ENCODE assay signal across 1 cellular context in genomic region chr20:8809107-8809953, GRCh38.
A peak's percentile ranks its signal among the peaks of the same experiment; 100 is the strongest.
TF ChIP-seq lines count a peak whose summit lies in the region.

No MANE protein-coding gene starts in this region.

TF ChIP-seq in HepG2, 621 proteins besides CTCF, POLR2A, EP300 and RAD21 (continued from another document and continues in another):
- TF ChIP-seq SNAPC4 (CRISPR knock-in tag; IDR thresholded peaks at IDR 0.05) (no peak), MED8 (CRISPR knock-in tag; IDR thresholded peaks at IDR 0.05; ENCODE audit: insufficient replicate concordance) (no peak), TBL1XR1 (IDR thresholded peaks at IDR 0.05; ENCODE audit: borderline replicate concordance, low read length, partially characterized antibody) (no peak), YEATS4 (CRISPR knock-in tag; IDR thresholded peaks at IDR 0.05; ENCODE audit: borderline replicate concordance) (peak; percentile 62), ZNF782 (CRISPR knock-in tag; IDR thresholded peaks at IDR 0.05; ENCODE audit: borderline replicate concordance) (peak; percentile 12; the same call in 1 of the 2 replicates), DR1 (CRISPR knock-in tag; IDR thresholded peaks at IDR 0.05) (no peak), MXD1 (CRISPR knock-in tag; IDR thresholded peaks at IDR 0.05) (no peak), ZBTB38 (CRISPR knock-in tag; IDR thresholded peaks at IDR 0.05) (peak; percentile 74), ZNF367 (CRISPR knock-in tag; IDR thresholded peaks at IDR 0.05; ENCODE audit: borderline replicate concordance) (no peak), KDM1A (CRISPR knock-in tag; IDR thresholded peaks at IDR 0.05) (peak; percentile 7; the same call in 1 of the 2 replicates), ZNF768 (CRISPR knock-in tag; IDR thresholded peaks at IDR 0.05) (no peak), NFYB (CRISPR knock-in tag; IDR thresholded peaks at IDR 0.05) (no peak), ZFP36L2 (CRISPR knock-in tag; IDR thresholded peaks at IDR 0.05) (no peak), MLX (CRISPR knock-in tag; IDR thresholded peaks at IDR 0.05) (no peak), TP53 (CRISPR knock-in tag; conservative IDR thresholded peaks at IDR 0.05) (no peak), ZNF747 (CRISPR knock-in tag; IDR thresholded peaks at IDR 0.05; ENCODE audit: borderline replicate concordance) (peak; percentile 80; the same call in 1 of the 2 replicates), ZFP1 (CRISPR knock-in tag; IDR thresholded peaks at IDR 0.05) (no peak; the same call in 1 of the 2 replicates), BCL3 (CRISPR knock-in tag; IDR thresholded peaks at IDR 0.05) (0 out of 2 replicates have a peak, but pooled peaks have one; percentile 57), CEBPG (CRISPR knock-in tag; IDR thresholded peaks at IDR 0.05) (0 out of 2 replicates have a peak, but pooled peaks have one; percentile 15), PBX2 (CRISPR knock-in tag; IDR thresholded peaks at IDR 0.05) (no peak), ZNF160 (CRISPR knock-in tag; IDR thresholded peaks at IDR 0.05) (no peak), ARNT (IDR thresholded peaks at IDR 0.05) (no peak), FOXO4 (CRISPR knock-in tag; conservative IDR thresholded peaks at IDR 0.05) (no peak), ZFX (CRISPR knock-in tag; IDR thresholded peaks at IDR 0.05; ENCODE audit: low read depth) (peak; percentile 47; the same call in 1 of the 2 replicates), MAFG (CRISPR knock-in tag; IDR thresholded peaks at IDR 0.05) (no peak), ZNF709 (CRISPR knock-in tag; IDR thresholded peaks at IDR 0.05) (no peak), ARNTL (CRISPR knock-in tag; IDR thresholded peaks at IDR 0.05) (0 out of 2 replicates have a peak, but pooled peaks have one; percentile 24), SETDB1 (CRISPR knock-in tag; IDR thresholded peaks at IDR 0.05; ENCODE audit: borderline replicate concordance) (0 out of 2 replicates have a peak, but pooled peaks have one; percentile 67), ZBTB7B (CRISPR knock-in tag; IDR thresholded peaks at IDR 0.05) (no peak), ZNF296 (CRISPR knock-in tag; conservative IDR thresholded peaks at IDR 0.05) (no peak), GATAD1 (CRISPR knock-in tag; IDR thresholded peaks at IDR 0.05) (no peak), ZNF275 (CRISPR knock-in tag; IDR thresholded peaks at IDR 0.05; ENCODE audit: borderline replicate concordance) (no peak), ZBTB20 (CRISPR knock-in tag; IDR thresholded peaks at IDR 0.05; ENCODE audit: borderline replicate concordance, low read depth) (peak; percentile 95; the same call in 1 of the 2 replicates), ZNF180 (CRISPR knock-in tag; IDR thresholded peaks at IDR 0.05; ENCODE audit: borderline replicate concordance, low read depth) (no peak), ZNF589 (CRISPR knock-in tag; conservative IDR thresholded peaks at IDR 0.05) (no peak), HNF1A (IDR thresholded peaks at IDR 0.05; ENCODE audit: low read depth) (peak; percentile 96), HNF1A (CRISPR knock-in tag; IDR thresholded peaks at IDR 0.05; ENCODE audit: borderline replicate concordance) (peak; percentile 98), TIGD3 (CRISPR knock-in tag; IDR thresholded peaks at IDR 0.05; ENCODE audit: borderline replicate concordance) (no peak)
